ENCODE assay signal across 16 cellular contexts in genomic region chr1:111903148-111903857, GRCh38.
DNase-seq lines count a peak whose midpoint lies in the region; TF ChIP-seq lines count a peak whose summit lies in the region.
"Had no signal": no experiment of that assay in that cellular context is flagged by ENCODE, and none has a peak within 500 bp of the region (broad histone marks: within the 10 kb centered on the region; RNA-seq: fewer than 3 reads in every experiment).

No MANE protein-coding gene starts in this region.

- H3K4me3 Mint-ChIP-seq in brain, result no peak overlapping the region
- H3K4me3 Mint-ChIP-seq: CD4-positive, alpha-beta memory T cell had no signal

- H3K4me1 Mint-ChIP-seq in brain, result peaks cover 73% of the 10 kb centered on the region

- peak; percentile 13 for DNase-seq in NCI-H2171 treated with DMSO at 0.1 percent for 48 hours (lab: John Stamatoyannopoulos, UW)
- DNase-seq in NCI-H2171 (lab: John Stamatoyannopoulos, UW), result no peak
- no peak for DNase-seq in NOMO-1 (lab: John Stamatoyannopoulos, UW; ENCODE audit: unreplicated experiment in 2 of 2)
- DNase-seq in DMS79 (lab: John Stamatoyannopoulos, UW), result no peak
- no peak for DNase-seq in NCI-H2107 treated with DMSO at 0.1 percent for 48 hours (lab: John Stamatoyannopoulos, UW; ENCODE audit: unreplicated experiment)
- DNase-seq: Calu3; CD4-positive, alpha-beta memory T cell; GOT3; KBM-7; NCI-H1417 treated with DMSO at 0.1 percent for 48 hours; NCI-H2029 treated with DMSO at 0.1 percent for 48 hours; NCI-H226 had no signal

- H3K27me3 ChIP-seq in neural cell (ENCODE audit: insufficient read depth, low read depth, low read length), result no peaks in the 10 kb centered on the region

- no peaks in the 10 kb centered on the region for H3K9me2 ChIP-seq in neural cell (ENCODE audit: insufficient read depth, low read length)

- H3K9me3 Mint-ChIP-seq in brain, result no peaks in the 10 kb centered on the region
- H3K9me3 Mint-ChIP-seq: CD4-positive, alpha-beta memory T cell had no signal

- H3K4me3 ChIP-seq in HEK293 (ENCODE audit: low read depth, low read length) (no peak overlapping the region), neural cell (ENCODE audit: low read length) (no peak overlapping the region)
- H3K4me3 ChIP-seq: SK-N-MC had no signal

- no peaks in the 10 kb centered on the region for H4K20me1 ChIP-seq in neural cell (ENCODE audit: insufficient read depth)

- no peaks in the 10 kb centered on the region for H3K4me1 ChIP-seq in HEK293 (ENCODE audit: control insufficient read depth, insufficient read depth, low read length)

- H3F3A ChIP-seq in neural cell (ENCODE audit: insufficient read depth, low read length, poor library complexity, severe bottlenecking), result no peaks in the 10 kb centered on the region

- no peak overlapping the region for H2AFZ ChIP-seq in neural cell (ENCODE audit: low read depth, low read length)

- peaks cover 6% of the 10 kb centered on the region for H3K27me3 Mint-ChIP-seq in brain

- peak overlapping the region; percentile 53 for H3K9ac ChIP-seq in neural cell (ENCODE audit: low read length)

- H3K36me3 ChIP-seq in HEK293 (ENCODE audit: control insufficient read depth in 2 of 2, insufficient read depth in 1 of 2, low read length in 2 of 2) (no peaks in the 10 kb centered on the region), neural cell (ENCODE audit: insufficient read depth, low read length) (no peaks in the 10 kb centered on the region)

- peak overlapping the region; percentile 63 to 98 (median 90) for H3K27ac Mint-ChIP-seq in brain
- H3K27ac Mint-ChIP-seq: CD4-positive, alpha-beta memory T cell had no signal

- H3K27ac ChIP-seq in HEK293 (ENCODE audit: extremely low read depth, low read depth, low read length) (no peak overlapping the region), neural cell (ENCODE audit: low read length) (peak overlapping the region; percentile 64)
- H3K27ac ChIP-seq: SK-N-MC had no signal

- no peak for TF ChIP-seq EP300 in neural cell (conservative IDR thresholded peaks at IDR 0.05; ENCODE audit: poor library complexity, severe bottlenecking)

- no peak for TF ChIP-seq RAD21 in neural cell (conservative IDR thresholded peaks at IDR 0.05)

- POLR2A ChIA-PET in HEK293 (lab: Yijun Ruan, JAX), result no interaction called here

- TF ChIP-seq CTCF in HEK293 (tag by site-specific recombination; IDR thresholded peaks at IDR 0.05) (no peak), brain (conservative IDR thresholded peaks at IDR 0.05) (no peak), neural cell (IDR thresholded peaks at IDR 0.05; ENCODE audit: poor library complexity, severe bottlenecking) (no peak)

- H3K36me3 Mint-ChIP-seq in brain, result no peaks in the 10 kb centered on the region
- H3K36me3 Mint-ChIP-seq: CD4-positive, alpha-beta memory T cell had no signal

- H3K9me3 ChIP-seq in HEK293 (ENCODE audit: control insufficient read depth, insufficient read depth, low read depth, low read length) (no peaks in the 10 kb centered on the region), neural cell (ENCODE audit: low read length) (no peaks in the 10 kb centered on the region)

- H3K4me2 ChIP-seq in neural cell (ENCODE audit: low read length), result no peak overlapping the region

- CTCF ChIA-PET in HEK293 (lab: Yijun Ruan, JAX), result no interaction called here

- H3K79me2 ChIP-seq in neural cell (replicated peaks; ENCODE audit: insufficient read depth, low read length), result no peaks in the 10 kb centered on the region

TF ChIP-seq in HEK293, 187 proteins besides CTCF, POLR2A, EP300 and RAD21:
- TF ChIP-seq ZFHX2 (tag by site-specific recombination; conservative IDR thresholded peaks at IDR 0.05), result 0 out of 2 replicates have a peak, but pooled peaks have one; percentile 11
- no peak for TF ChIP-seq ZNF518A (tag by site-specific recombination; conservative IDR thresholded peaks at IDR 0.05; ENCODE audit: low read depth)

TF ChIP-seq in neural cell, 6 proteins besides CTCF, POLR2A, EP300 and RAD21:
- TF ChIP-seq REST (IDR thresholded peaks at IDR 0.05; ENCODE audit: borderline replicate concordance), result no peak
- TF ChIP-seq POLR2AphosphoS5 (IDR thresholded peaks at IDR 0.05), result no peak
- no peak for TF ChIP-seq SMC3 (conservative IDR thresholded peaks at IDR 0.05; ENCODE audit: poor library complexity)
- TF ChIP-seq MXI1 (conservative IDR thresholded peaks at IDR 0.05; ENCODE audit: poor library complexity, severe bottlenecking), result no peak
- no peak for TF ChIP-seq TAF1 (IDR thresholded peaks at IDR 0.05; ENCODE audit: low read depth)
- no peak for TF ChIP-seq EZH2 (IDR thresholded peaks at IDR 0.05; ENCODE audit: borderline replicate concordance, insufficient read depth, low read length, poor library complexity, severe bottlenecking)
